20 cellular contexts compared by ENCODE assay signal in genomic region chr13:52353116-52353718, GRCh38. TPM values are rescaled to one million over a fixed set of nuclear protein-coding genes. Genes with fewer than 3 reads are reported as not detected.
DNase-seq lines count a peak whose midpoint lies in the region; ATAC-seq and TF ChIP-seq lines count a peak whose summit lies in the region.
"Had no signal": no experiment of that assay in that cellular context is flagged by ENCODE, and none has a peak within 500 bp of the region (broad histone marks: within the 10 kb centered on the region; RNA-seq: fewer than 3 reads in every experiment).

No MANE protein-coding gene starts in this region.

- DNase-seq in BJ (ENCODE audit: low read depth) = peak; percentile 46
- DNase-seq in dedifferentiated amniotic fluid mesenchymal stem cell (ENCODE audit: extremely low spot score) = peak; percentile 28
- DNase-seq in myocyte (ENCODE audit: low read depth) = peak; percentile 44
- DNase-seq in NK-92 (lab: John Stamatoyannopoulos, UW; ENCODE audit: unreplicated experiment) = no peak
- no peak for DNase-seq in ureter (ENCODE audit: low spot score)
- DNase-seq: activated CD4-positive, alpha-beta T cell treated with anti-CD3 and anti-CD28 coated beads for 36 hours; body of pancreas; hippocampal formation; Karpas-422; NCI-H526 treated with DMSO at 0.1 percent for 48 hours; stimulated activated CD4-positive, alpha-beta T cell treated with anti-CD3 and anti-CD28 coated beads, Interleukin-4, amount 100 ng/mL, for 1 hour; trophoblast cell had no signal

- TF ChIP-seq CTCF in BJ (IDR thresholded peaks at IDR 0.05; ENCODE audit: insufficient read depth, low read depth, low read length) = no peak
- TF ChIP-seq CTCF in Loucy (conservative IDR thresholded peaks at IDR 0.05; ENCODE audit: low read length) = no peak

- no peaks in the 10 kb centered on the region for H3K36me3 ChIP-seq in BJ (ENCODE audit: control insufficient read depth, insufficient read depth, low read length)
- H3K36me3 ChIP-seq in Loucy (ENCODE audit: insufficient read depth, low read length) = no peaks in the 10 kb centered on the region
- H3K36me3 ChIP-seq: BLaER1, HAP-1 had no signal

- no peaks in the 10 kb centered on the region for H4K20me1 ChIP-seq in Loucy (ENCODE audit: insufficient read depth, low read length, poor library complexity, severe bottlenecking)
- H4K20me1 ChIP-seq: BLaER1 had no signal

- H3K9me3 ChIP-seq in Loucy (ENCODE audit: insufficient read depth, low read depth, low read length) = no peaks in the 10 kb centered on the region
- H3K9me3 ChIP-seq: body of pancreas, HAP-1 had no signal

- no peak for ATAC-seq in GM21737 (IDR thresholded peaks at IDR 0.05; ENCODE audit: unreplicated experiment)
- no peak for ATAC-seq in HG03442 (IDR thresholded peaks at IDR 0.05; ENCODE audit: unreplicated experiment)
- ATAC-seq: activated CD4-positive, alpha-beta T cell treated with anti-CD3 and anti-CD28 coated beads for 36 hours; body of pancreas; foreskin keratinocyte; Right ventricle myocardium inferior had no signal

- POLR2A ChIA-PET in BJ (lab: Charles Lee) = interaction anchor here (0.6 kb wide), 1 partner anchor 72 kb away, joined by 13 read pairs; no protein-coding TSS in a partner anchor

- H3F3A ChIP-seq in Loucy (ENCODE audit: low read depth) = no peaks in the 10 kb centered on the region

- H3K9ac ChIP-seq in Loucy (ENCODE audit: low read depth, low read length, poor library complexity, severe bottlenecking) = no peak overlapping the region
- H3K9ac ChIP-seq: BLaER1 had no signal

- no peak overlapping the region for H3K4me2 ChIP-seq in Loucy (ENCODE audit: low read depth, low read length, poor library complexity, severe bottlenecking)
- H3K4me2 ChIP-seq: BLaER1 had no signal

- no peaks in the 10 kb centered on the region for H3K9me2 ChIP-seq in Loucy (replicated peaks; ENCODE audit: low read depth, low read length)

- peaks cover 15% of the 10 kb centered on the region for H3K4me1 ChIP-seq in Loucy (ENCODE audit: insufficient read depth, low read length, poor library complexity, severe bottlenecking)
- H3K4me1 ChIP-seq: BLaER1, body of pancreas, HAP-1 had no signal

- no peaks in the 10 kb centered on the region for H3K79me2 ChIP-seq in Loucy (ENCODE audit: insufficient read depth, low read length)

- CTCF ChIA-PET in BJ (lab: Yijun Ruan, JAX) = interaction anchor here (0.7 to 2.2 kb wide), 2 partner anchors 9 to 97 kb away, joined by 3 to 13 read pairs; partner anchors contain the start of gene VPS36

- H3K27me3 ChIP-seq in BJ (ENCODE audit: control insufficient read depth, insufficient read depth, low read length) (no peaks in the 10 kb centered on the region), Loucy (ENCODE audit: insufficient read depth, low read length, poor library complexity, severe bottlenecking) (no peaks in the 10 kb centered on the region)
- H3K27me3 ChIP-seq: BLaER1, body of pancreas, foreskin keratinocyte had no signal

- H2AFZ ChIP-seq in Loucy (ENCODE audit: low read length) = peak overlapping the region; percentile 35; the same call in 1 of the 2 replicates

- H3K4me3 ChIP-seq in BJ (ENCODE audit: low read depth, low read length) = no peak overlapping the region
- no peak overlapping the region for H3K4me3 ChIP-seq in Loucy (ENCODE audit: low read length, poor library complexity, severe bottlenecking)
- H3K4me3 ChIP-seq: BLaER1, body of pancreas, coronary artery, HAP-1 had no signal

RNA-seq across cellular contexts. Expression of gene THSD1, which starts 52.8 kb away (rescaled TPM):
- 4.3 and 4.5 TPM in 2 replicates for polyA plus RNA-seq in BJ (2011; rRNA removed)
- 6.1 and 9.6 TPM in 2 replicates for polyA minus RNA-seq in BJ (2011; rRNA and poly(A)+ RNA removed)
- 27.1 and 29.0 TPM in 2 replicates for total RNA-seq in myocyte
- polyA plus RNA-seq in myocyte (2012) = 28.5 TPM
- total RNA-seq in ureter = 6.0 TPM

Comparison
In these comparisons a context has a peak if more than half of its experiments do, and no peak if none do; other contexts are left out.
1. DNase-seq: peak in BJ (single experiment), dedifferentiated amniotic fluid mesenchymal stem cell (single experiment) and myocyte (single experiment); none in NK-92 (single experiment) and ureter (single experiment).